ENCODE assay signal across 12 cellular contexts in genomic region chr1:150543500-150544143, GRCh38. TPM values are rescaled to one million over a fixed set of nuclear protein-coding genes. Genes with fewer than 3 reads are reported as not detected.
DNase-seq lines count a peak whose midpoint lies in the region; ATAC-seq lines count a peak whose summit lies in the region.
"Had no signal": no experiment of that assay in that cellular context is flagged by ENCODE, and none has a peak within 500 bp of the region (broad histone marks: within the 10 kb centered on the region; RNA-seq: fewer than 3 reads in every experiment).

No MANE protein-coding gene starts in this region.

- H3K4me3 ChIP-seq in esophagus (ENCODE audit: low read depth in 1 of 2, low read length in 2 of 2) (no peak overlapping the region), neuronal stem cell (ENCODE audit: low read length in 2 of 2) (no peak overlapping the region)
- H3K4me3 ChIP-seq: BLaER1 treated with 17β-estradiol and CSF1 and Interleukin-3, amounts not matched to agents 10 nM and 100 nM had no signal

- H3K4me1 ChIP-seq in esophagus (ENCODE audit: control insufficient read depth in 2 of 2, insufficient read depth in 2 of 2, low read length in 1 of 2) (peaks cover 0 to 9% of the 10 kb centered on the region in 2 donors), neuronal stem cell (ENCODE audit: control insufficient read depth in 2 of 2, insufficient read depth in 1 of 2, low read depth in 1 of 2, low read length in 2 of 2) (peaks cover 5 to 6% of the 10 kb centered on the region in 2 donors)

- H2BK12ac ChIP-seq in neuronal stem cell (ENCODE audit: low read length), result no peak overlapping the region

- 43 to 54% methylated on average over 13 of the region's 13 CpGs for WGBS in esophagus, 2 donors
- WGBS in neuronal stem cell (ENCODE audit: extremely low coverage in 2 of 2, insufficient read length in 2 of 2, insufficient replicate concordance in 1 of 2), 2 donors, result no CpG with 5 or more reads among the region's 13 CpGs

- H3K23ac ChIP-seq in neuronal stem cell (ENCODE audit: low read depth, low read length, poor library complexity), result no peak overlapping the region

- H2AK5ac ChIP-seq in neuronal stem cell (ENCODE audit: low read depth, low read length), result no peak overlapping the region

- no peaks in the 10 kb centered on the region for H3K9me3 ChIP-seq in esophagus (ENCODE audit: control insufficient read depth in 2 of 2, insufficient read depth in 1 of 2, low read depth in 1 of 2, low read length in 1 of 2)
- no peaks in the 10 kb centered on the region for H3K9me3 ChIP-seq in neuronal stem cell (replicated peaks in 1 of 2; ENCODE audit: control insufficient read depth in 2 of 2, insufficient read depth in 1 of 2, low read depth in 1 of 2, low read length in 2 of 2)
- H3K9me3 ChIP-seq: BLaER1 treated with 17β-estradiol and CSF1 and Interleukin-3, amounts not matched to agents 10 nM and 100 nM had no signal

- H3K79me1 ChIP-seq in neuronal stem cell (ENCODE audit: low read depth, low read length), result no peaks in the 10 kb centered on the region

- no peak for ATAC-seq in GM21367 (IDR thresholded peaks at IDR 0.05; ENCODE audit: unreplicated experiment)
- ATAC-seq in GM18870 (IDR thresholded peaks at IDR 0.05; ENCODE audit: unreplicated experiment), result no peak

- H2BK15ac ChIP-seq in neuronal stem cell (ENCODE audit: low read length), result no peak overlapping the region

- no peak overlapping the region for H3K9ac ChIP-seq in neuronal stem cell (ENCODE audit: low read depth, low read length, poor library complexity)
- H3K9ac ChIP-seq: BLaER1 treated with 17β-estradiol and CSF1 and Interleukin-3, amounts not matched to agents 10 nM and 100 nM had no signal

- H2BK120ac ChIP-seq in neuronal stem cell (ENCODE audit: low read depth, low read length), result no peak overlapping the region

- no peaks in the 10 kb centered on the region for H3K27me3 ChIP-seq in esophagus (ENCODE audit: control insufficient read depth in 1 of 2, insufficient read depth in 2 of 2, low read length in 2 of 2)
- peaks cover 0 to 4% (median 0%) of the 10 kb centered on the region in 3 experiments for H3K27me3 ChIP-seq in neuronal stem cell (ENCODE audit: control insufficient read depth in 3 of 3, insufficient read depth in 3 of 3, low read depth in 1 of 3, low read length in 3 of 3)

- no peak overlapping the region for H3K14ac ChIP-seq in neuronal stem cell (ENCODE audit: low read length)

- peak overlapping the region; percentile 66 for H2AFZ ChIP-seq in neuronal stem cell (ENCODE audit: low read length)

- H3K4ac ChIP-seq in neuronal stem cell (ENCODE audit: low read length), result no peak overlapping the region

- peak overlapping the region; percentile 52 for H3K18ac ChIP-seq in neuronal stem cell (ENCODE audit: low read length)

- no peak overlapping the region for H2BK5ac ChIP-seq in neuronal stem cell (ENCODE audit: low read length)

- H4K91ac ChIP-seq in neuronal stem cell (ENCODE audit: low read depth, low read length, poor library complexity), result no peak overlapping the region

- H3K4me2 ChIP-seq in neuronal stem cell (ENCODE audit: insufficient read depth, low read length, poor library complexity, severe bottlenecking), result no peak overlapping the region
- H3K4me2 ChIP-seq: BLaER1 treated with 17β-estradiol and CSF1 and Interleukin-3, amounts not matched to agents 10 nM and 100 nM had no signal

- H3K27ac ChIP-seq in esophagus (ENCODE audit: low read depth in 2 of 2, low read length in 1 of 2), result peak overlapping the region; percentile 69 to 81
- H3K27ac ChIP-seq in neuronal stem cell (replicated peaks; ENCODE audit: low read length), result no peak overlapping the region
- H3K27ac ChIP-seq: BLaER1 treated with 17β-estradiol and CSF1 and Interleukin-3, amounts not matched to agents 10 nM and 100 nM had no signal

- H4K8ac ChIP-seq in neuronal stem cell (ENCODE audit: low read depth, low read length), result no peak overlapping the region

- peak; percentile 99 for DNase-seq in DMS153 treated with DMSO at 0.1 percent for 48 hours (lab: John Stamatoyannopoulos, UW; ENCODE audit: unreplicated experiment)
- DNase-seq in NCI-H2107 treated with DMSO at 0.1 percent for 48 hours (lab: John Stamatoyannopoulos, UW; ENCODE audit: unreplicated experiment), result peak; percentile 70
- no peak for DNase-seq in neuronal stem cell (ENCODE audit: low spot score)
- DNase-seq in NCI-H510A (lab: John Stamatoyannopoulos, UW), result no peak
- DNase-seq in NK-92 treated with Interleukin-12 subunit alpha and Interleukin-12 subunit beta, amount 100 ng/mL, for 24 hours (lab: John Stamatoyannopoulos, UW), result no peak
- DNase-seq: activated CD4-positive, alpha-beta T cell treated with anti-CD3 and anti-CD28 coated beads, Interleukin-2, amount 10 ng/mL, durations not matched to agents 24 days and 14 days; activated naive CD4-positive, alpha-beta T cell treated with anti-CD3 and anti-CD28 coated beads, Interleukin-2, amount 50 U/mL, for 16 hours; effector CD4-positive, alpha-beta T cell had no signal

- H3K36me3 ChIP-seq in esophagus (ENCODE audit: control insufficient read depth in 2 of 2, insufficient read depth in 2 of 2, low read length in 1 of 2), result no peaks in the 10 kb centered on the region
- H3K36me3 ChIP-seq in neuronal stem cell (replicated peaks in 1 of 2; ENCODE audit: control insufficient read depth in 2 of 2, insufficient read depth in 2 of 2, low read length in 2 of 2), result no peaks in the 10 kb centered on the region
- H3K36me3 ChIP-seq: BLaER1 treated with 17β-estradiol and CSF1 and Interleukin-3, amounts not matched to agents 10 nM and 100 nM had no signal

RNA-seq across cellular contexts. Expression of gene ADAMTSL4, which starts 5.6 kb away (rescaled TPM):
- 100 to 1,000 TPM in 1 of 2 donors, 10 to 100 TPM in 1; 43.2 to 108 TPM for polyA plus RNA-seq in esophagus
- 0.14 TPM for polyA plus RNA-seq in neuronal stem cell (2013, experiment 1 of 2)
- polyA plus RNA-seq in neuronal stem cell (2013, experiment 2 of 2), result 0.17 TPM

RNA-seq across cellular contexts. Expression of gene FALEC, which starts 28.1 kb away (rescaled TPM):
- polyA plus RNA-seq in esophagus, result 1 to 10 TPM; 2.1 to 4.6 TPM
- 0.67 TPM for polyA plus RNA-seq in neuronal stem cell (2013, experiment 1 of 2)
- 1.1 TPM for polyA plus RNA-seq in neuronal stem cell (2013, experiment 2 of 2)

RNA-seq across cellular contexts. Expression of gene ECM1, which starts 35.7 kb away (rescaled TPM):
- 1,000 to 10,000 TPM; 1,189 to 4,054 TPM for polyA plus RNA-seq in esophagus
- polyA plus RNA-seq in neuronal stem cell (2013, experiment 1 of 2), result 0.91 TPM
- polyA plus RNA-seq in neuronal stem cell (2013, experiment 2 of 2), result 0.91 TPM

RNA-seq across cellular contexts. Expression of gene MCL1, which starts 35.8 kb away (rescaled TPM):
- 100 to 1,000 TPM in 1 of 2 donors, 10 to 100 TPM in 1; 99.3 to 101 TPM for polyA plus RNA-seq in esophagus
- 117 TPM for polyA plus RNA-seq in neuronal stem cell (2013, experiment 1 of 2)
- 117 TPM for polyA plus RNA-seq in neuronal stem cell (2013, experiment 2 of 2)

RNA-seq across cellular contexts. Expression of gene TARS2, which starts 56.4 kb away (rescaled TPM):
- 10 to 100 TPM; 14.1 to 26.7 TPM for polyA plus RNA-seq in esophagus
- 19.0 TPM for polyA plus RNA-seq in neuronal stem cell (2013, experiment 1 of 2)
- 18.4 TPM for polyA plus RNA-seq in neuronal stem cell (2013, experiment 2 of 2)

Comparison
In these comparisons a context has a peak if more than half of its experiments do, and no peak if none do; other contexts are left out.
1. DNase-seq: peak in DMS153 treated with DMSO at 0.1 percent for 48 hours (single experiment) and NCI-H2107 treated with DMSO at 0.1 percent for 48 hours (single experiment); none in neuronal stem cell (single experiment), NCI-H510A (single experiment) and NK-92 treated with Interleukin-12 subunit alpha and Interleukin-12 subunit beta, amount 100 ng/mL, for 24 hours (single experiment).